12 cellular contexts compared by ENCODE assay signal in genomic region chr14:105931808-105932483, GRCh38.
DNase-seq lines count a peak whose midpoint lies in the region; ATAC-seq and TF ChIP-seq lines count a peak whose summit lies in the region.
"Had no signal": no experiment of that assay in that cellular context is flagged by ENCODE, and none has a peak within 500 bp of the region (broad histone marks: within the 10 kb centered on the region; RNA-seq: fewer than 3 reads in every experiment).

No MANE protein-coding gene starts in this region.

- no peak overlapping the region for H3K27ac Mint-ChIP-seq in activated naive CD4-positive, alpha-beta T cell treated with anti-CD3 and anti-CD28 coated beads, Interleukin-2, amount 10 ng/mL, durations not matched to agents 7 days and 5 days
- H3K27ac Mint-ChIP-seq: CD4-positive, alpha-beta memory T cell; neural progenitor cell had no signal

- H3K4me1 Mint-ChIP-seq in activated naive CD4-positive, alpha-beta T cell treated with anti-CD3 and anti-CD28 coated beads, Interleukin-2, amount 10 ng/mL, durations not matched to agents 7 days and 5 days = peaks cover 23% of the 10 kb centered on the region
- H3K4me1 Mint-ChIP-seq: neural progenitor cell had no signal

- no peaks in the 10 kb centered on the region for H3K9me3 Mint-ChIP-seq in activated naive CD4-positive, alpha-beta T cell treated with anti-CD3 and anti-CD28 coated beads, Interleukin-2, amount 10 ng/mL, durations not matched to agents 7 days and 5 days

- no peak for ATAC-seq in sciatic nerve
- no peak for ATAC-seq in HG03280 (IDR thresholded peaks at IDR 0.05; ENCODE audit: unreplicated experiment)
- ATAC-seq: left ventricle myocardium superior had no signal

- H3K4me3 Mint-ChIP-seq in activated naive CD4-positive, alpha-beta T cell treated with anti-CD3 and anti-CD28 coated beads, Interleukin-2, amount 10 ng/mL, durations not matched to agents 7 days and 5 days = no peak overlapping the region
- H3K4me3 Mint-ChIP-seq: CD4-positive, alpha-beta memory T cell; neural progenitor cell had no signal

- DNase-seq in activated naive CD4-positive, alpha-beta T cell treated with anti-CD3 and anti-CD28 coated beads, Interleukin-2, amount 10 ng/mL, durations not matched to agents 7 days and 5 days = peak; percentile 61
- DNase-seq in activated naive CD4-positive, alpha-beta T cell treated with anti-CD3 and anti-CD28 coated beads, Interleukin-2, amount 50 U/mL, for 16 hours = no peak
- DNase-seq in SW480 (ENCODE audit: low spot score) = peak; percentile 25
- peak; percentile 19 for DNase-seq in sciatic nerve (ENCODE audit: low spot score)
- DNase-seq in H7 = no peak
- DNase-seq in OCI-M2 (lab: John Stamatoyannopoulos, UW; ENCODE audit: unreplicated experiment) = no peak
- DNase-seq: left ventricle myocardium superior, NCI-H446 treated with DMSO at 0.1 percent for 48 hours had no signal

- intact Hi-C loops in sciatic nerve (cut with DNase I) = no loop called here

- no peak for TF ChIP-seq EP300 in Ishikawa (IDR thresholded peaks at IDR 0.05; ENCODE audit: borderline replicate concordance)

- H3K4me3 ChIP-seq in H7 (ENCODE audit: insufficient read depth, low read depth, low read length) = no peak overlapping the region
- H3K4me3 ChIP-seq: neural progenitor cell had no signal

- peaks cover 82% of the 10 kb centered on the region for H3K27me3 Mint-ChIP-seq in activated naive CD4-positive, alpha-beta T cell treated with anti-CD3 and anti-CD28 coated beads, Interleukin-2, amount 10 ng/mL, durations not matched to agents 7 days and 5 days

- no peaks in the 10 kb centered on the region for H3K36me3 Mint-ChIP-seq in activated naive CD4-positive, alpha-beta T cell treated with anti-CD3 and anti-CD28 coated beads, Interleukin-2, amount 10 ng/mL, durations not matched to agents 7 days and 5 days
- H3K36me3 Mint-ChIP-seq: neural progenitor cell had no signal

- peak; percentile 60 for TF ChIP-seq RAD21 in Ishikawa (IDR thresholded peaks at IDR 0.05; ENCODE audit: low read depth)

- H3K27me3 ChIP-seq in H7 (ENCODE audit: control insufficient read depth, insufficient read depth, low read length) = no peaks in the 10 kb centered on the region
- H3K27me3 ChIP-seq: neural progenitor cell had no signal

- no peaks in the 10 kb centered on the region for H3K36me3 ChIP-seq in H7 (replicated peaks; ENCODE audit: control insufficient read depth, insufficient read depth, low read length)
- H3K36me3 ChIP-seq: neural progenitor cell had no signal

- CTCF ChIA-PET in activated naive CD4-positive, alpha-beta T cell treated with anti-CD3 and anti-CD28 coated beads, Interleukin-2, amount 10 ng/mL, durations not matched to agents 7 days and 5 days (lab: Charles Lee) = no interaction called here

TF ChIP-seq in Ishikawa, 13 proteins besides CTCF, POLR2A, EP300 and RAD21:
- TF ChIP-seq TAF1 (IDR thresholded peaks at IDR 0.05; ENCODE audit: low read depth) (no peak), TEAD4 (IDR thresholded peaks at IDR 0.05) (no peak), YY1 (IDR thresholded peaks at IDR 0.05; ENCODE audit: low read depth) (no peak), FOXM1 (IDR thresholded peaks at IDR 0.05; ENCODE audit: borderline replicate concordance, low read depth) (no peak), CREB1 (IDR thresholded peaks at IDR 0.05; ENCODE audit: low read depth) (no peak), TCF12 (IDR thresholded peaks at IDR 0.05; ENCODE audit: low read depth) (no peak), ZBTB7A (IDR thresholded peaks at IDR 0.05; ENCODE audit: low read depth) (no peak), CEBPB (IDR thresholded peaks at IDR 0.05) (no peak), EGR1 (IDR thresholded peaks at IDR 0.05) (no peak), NFIC (IDR thresholded peaks at IDR 0.05) (no peak)
- TF ChIP-seq, protein P1, sequence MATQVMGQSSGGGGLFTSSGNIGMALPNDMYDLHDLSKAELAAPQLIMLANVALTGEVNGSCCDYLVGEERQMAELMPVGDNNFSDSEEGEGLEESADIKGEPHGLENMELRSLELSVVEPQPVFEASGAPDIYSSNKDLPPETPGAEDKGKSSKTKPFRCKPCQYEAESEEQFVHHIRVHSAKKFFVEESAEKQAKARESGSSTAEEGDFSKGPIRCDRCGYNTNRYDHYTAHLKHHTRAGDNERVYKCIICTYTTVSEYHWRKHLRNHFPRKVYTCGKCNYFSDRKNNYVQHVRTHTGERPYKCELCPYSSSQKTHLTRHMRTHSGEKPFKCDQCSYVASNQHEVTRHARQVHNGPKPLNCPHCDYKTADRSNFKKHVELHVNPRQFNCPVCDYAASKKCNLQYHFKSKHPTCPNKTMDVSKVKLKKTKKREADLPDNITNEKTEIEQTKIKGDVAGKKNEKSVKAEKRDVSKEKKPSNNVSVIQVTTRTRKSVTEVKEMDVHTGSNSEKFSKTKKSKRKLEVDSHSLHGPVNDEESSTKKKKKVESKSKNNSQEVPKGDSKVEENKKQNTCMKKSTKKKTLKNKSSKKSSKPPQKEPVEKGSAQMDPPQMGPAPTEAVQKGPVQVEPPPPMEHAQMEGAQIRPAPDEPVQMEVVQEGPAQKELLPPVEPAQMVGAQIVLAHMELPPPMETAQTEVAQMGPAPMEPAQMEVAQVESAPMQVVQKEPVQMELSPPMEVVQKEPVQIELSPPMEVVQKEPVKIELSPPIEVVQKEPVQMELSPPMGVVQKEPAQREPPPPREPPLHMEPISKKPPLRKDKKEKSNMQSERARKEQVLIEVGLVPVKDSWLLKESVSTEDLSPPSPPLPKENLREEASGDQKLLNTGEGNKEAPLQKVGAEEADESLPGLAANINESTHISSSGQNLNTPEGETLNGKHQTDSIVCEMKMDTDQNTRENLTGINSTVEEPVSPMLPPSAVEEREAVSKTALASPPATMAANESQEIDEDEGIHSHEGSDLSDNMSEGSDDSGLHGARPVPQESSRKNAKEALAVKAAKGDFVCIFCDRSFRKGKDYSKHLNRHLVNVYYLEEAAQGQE (IDR thresholded peaks at IDR 0.05; ENCODE audit: low read depth) = no peak
- TF ChIP-seq, protein P2, sequence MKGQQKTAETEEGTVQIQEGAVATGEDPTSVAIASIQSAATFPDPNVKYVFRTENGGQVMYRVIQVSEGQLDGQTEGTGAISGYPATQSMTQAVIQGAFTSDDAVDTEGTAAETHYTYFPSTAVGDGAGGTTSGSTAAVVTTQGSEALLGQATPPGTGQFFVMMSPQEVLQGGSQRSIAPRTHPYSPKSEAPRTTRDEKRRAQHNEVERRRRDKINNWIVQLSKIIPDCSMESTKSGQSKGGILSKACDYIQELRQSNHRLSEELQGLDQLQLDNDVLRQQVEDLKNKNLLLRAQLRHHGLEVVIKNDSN (IDR thresholded peaks at IDR 0.05) = no peak
- TF ChIP-seq, protein P3, sequence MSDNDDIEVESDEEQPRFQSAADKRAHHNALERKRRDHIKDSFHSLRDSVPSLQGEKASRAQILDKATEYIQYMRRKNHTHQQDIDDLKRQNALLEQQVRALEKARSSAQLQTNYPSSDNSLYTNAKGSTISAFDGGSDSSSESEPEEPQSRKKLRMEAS (IDR thresholded peaks at IDR 0.05) = no peak
TF ChIP-seq in Ishikawa: peak in this region for 0.

Comparison
In these comparisons a context has a peak if more than half of its experiments do, and no peak if none do; other contexts are left out.
1. DNase-seq: peak in activated naive CD4-positive, alpha-beta T cell treated with anti-CD3 and anti-CD28 coated beads, Interleukin-2, amount 10 ng/mL, durations not matched to agents 7 days and 5 days (single experiment), SW480 (single experiment) and sciatic nerve (single experiment); none in activated naive CD4-positive, alpha-beta T cell treated with anti-CD3 and anti-CD28 coated beads, Interleukin-2, amount 50 U/mL, for 16 hours (single experiment), H7 (single experiment) and OCI-M2 (single experiment).